In genomic region chr17:14330492-14330920, GRCh38 we compare ENCODE assay signal across 1 cellular context.
A peak's percentile ranks its signal among the peaks of the same experiment; 100 is the strongest.
TF ChIP-seq lines count a peak whose summit lies in the region.

No MANE protein-coding gene starts in this region.

TF ChIP-seq in HepG2, 621 proteins besides CTCF, POLR2A, EP300 and RAD21 (continued from another document and continues in another):
- TF ChIP-seq STAT6 (CRISPR knock-in tag; IDR thresholded peaks at IDR 0.05; ENCODE audit: borderline replicate concordance) (no peak), ZNF343 (CRISPR knock-in tag; IDR thresholded peaks at IDR 0.05) (no peak), TBL1XR1 (IDR thresholded peaks at IDR 0.05; ENCODE audit: borderline replicate concordance, low read length, partially characterized antibody) (peak; percentile 20), RORA (CRISPR knock-in tag; IDR thresholded peaks at IDR 0.05) (no peak), ZNF644 (CRISPR knock-in tag; IDR thresholded peaks at IDR 0.05; ENCODE audit: low read depth) (no peak), U2AF1 (optimal IDR thresholded peaks at IDR 0.05; ENCODE audit: low read depth, low read length) (no peak), ZNF556 (CRISPR knock-in tag; IDR thresholded peaks at IDR 0.05; ENCODE audit: borderline replicate concordance) (no peak), ZNF724P (CRISPR knock-in tag; IDR thresholded peaks at IDR 0.05; ENCODE audit: borderline replicate concordance) (no peak), ETS1 (CRISPR knock-in tag; IDR thresholded peaks at IDR 0.05) (no peak), ZNF407 (CRISPR knock-in tag; IDR thresholded peaks at IDR 0.05; ENCODE audit: not compliant biosample characterization) (no peak), MXD3 (CRISPR knock-in tag; IDR thresholded peaks at IDR 0.05) (no peak), HMG20B (CRISPR knock-in tag; conservative IDR thresholded peaks at IDR 0.05) (no peak), ZNF143 (CRISPR knock-in tag; IDR thresholded peaks at IDR 0.05) (no peak), HNF4A (CRISPR knock-in tag; IDR thresholded peaks at IDR 0.05) (no peak), ZNF678 (CRISPR knock-in tag; IDR thresholded peaks at IDR 0.05) (no peak), ZNF263 (CRISPR knock-in tag; IDR thresholded peaks at IDR 0.05) (no peak), FOSL2 (CRISPR knock-in tag; IDR thresholded peaks at IDR 0.05) (no peak), ZNF83 (CRISPR knock-in tag; IDR thresholded peaks at IDR 0.05; ENCODE audit: borderline replicate concordance) (no peak), MTERF4 (CRISPR knock-in tag; IDR thresholded peaks at IDR 0.05) (no peak), RERE (CRISPR knock-in tag; IDR thresholded peaks at IDR 0.05; ENCODE audit: low read depth) (no peak), FOXA3 (CRISPR knock-in tag; IDR thresholded peaks at IDR 0.05) (peak; percentile 54), GMEB1 (CRISPR knock-in tag; IDR thresholded peaks at IDR 0.05; ENCODE audit: borderline replicate concordance) (no peak), HMGXB3 (CRISPR knock-in tag; IDR thresholded peaks at IDR 0.05; ENCODE audit: borderline replicate concordance) (no peak), E2F1 (CRISPR knock-in tag; IDR thresholded peaks at IDR 0.05) (no peak), ELF4 (CRISPR knock-in tag; IDR thresholded peaks at IDR 0.05; ENCODE audit: borderline replicate concordance) (no peak), ZNF460 (CRISPR knock-in tag; IDR thresholded peaks at IDR 0.05; ENCODE audit: borderline replicate concordance) (no peak)
